ENCODE assay signal across 38 cellular contexts in the genomic region with DNA sequence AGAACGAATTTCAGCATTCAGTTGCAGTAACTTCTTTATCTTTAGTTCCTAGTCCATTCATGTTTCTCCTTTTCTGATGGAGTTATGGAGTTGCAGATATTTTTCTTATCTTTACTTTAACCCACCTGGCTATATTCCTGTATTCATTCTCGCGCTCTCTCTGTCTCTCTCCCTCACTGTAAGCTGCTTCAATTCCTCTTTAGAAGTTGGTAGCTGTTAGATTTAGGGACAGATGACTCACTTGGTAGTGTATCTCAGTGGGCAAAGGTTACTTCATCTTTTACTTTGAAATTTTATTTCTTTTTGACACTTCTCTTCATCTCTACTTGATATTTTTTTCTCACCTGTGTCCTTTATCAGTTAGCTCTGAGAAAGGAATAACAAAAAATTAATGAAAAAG. TPM values are rescaled to one million over a fixed set of nuclear protein-coding genes. Genes with fewer than 3 reads are reported as not detected.
"Had no signal": no experiment of that assay in that cellular context is flagged by ENCODE, and none has a peak within 500 bp of the region (broad histone marks: within the 10 kb centered on the region; RNA-seq: fewer than 3 reads in every experiment).

No MANE protein-coding gene starts in this region.

- H3K4me3 ChIP-seq: adrenal gland, ascending aorta, body of pancreas, cardiac muscle cell had no signal

- H3K4me1 ChIP-seq: adrenal gland, ascending aorta, body of pancreas had no signal

- H3K9me3 ChIP-seq: adrenal gland, ascending aorta, body of pancreas had no signal

- FAIRE-seq: bronchial epithelial cell had no signal

- H3K27ac ChIP-seq: adrenal gland, ascending aorta, body of pancreas, brain microvascular endothelial cell, cardiac muscle cell had no signal

- DNase-seq: activated effector memory CD4-positive, alpha-beta T cell treated with anti-CD3 and anti-CD28 coated beads, Interleukin-2, amount 50 U/mL, for 16 hours; activated effector memory CD4-positive, alpha-beta T cell treated with Interleukin-2 at 50 U/mL for 16 hours; activated gamma-delta T cell; activated gamma-delta T cell treated with Interleukin-2 at 50 U/mL for 16 hours; activated naive CD4-positive, alpha-beta T cell; activated naive CD4-positive, alpha-beta T cell treated with anti-CD3 and anti-CD28 coated beads for 36 hours; activated naive CD4-positive, alpha-beta T cell treated with anti-CD3 and anti-CD28 coated beads, Interleukin-2, amount 10 ng/mL, durations not matched to agents 7 days and 5 days; activated naive CD4-positive, alpha-beta T cell treated with anti-CD3 and anti-CD28 coated beads, Interleukin-2, amount 50 U/mL, for 16 hours; activated naive CD4-positive, alpha-beta T cell treated with Interleukin-2 at 50 U/mL for 16 hours; activated naive CD8-positive, alpha-beta T cell treated with anti-CD3 and anti-CD28 coated beads for 36 hours; activated naive CD8-positive, alpha-beta T cell treated with anti-CD3 and anti-CD28 coated beads, Interleukin-2, amount 10 ng/mL, durations not matched to agents 7 days and 5 days; activated naive CD8-positive, alpha-beta T cell treated with anti-CD3 and anti-CD28 coated beads, Interleukin-2, amount 50 U/mL, for 24 hours; activated T-cell treated with anti-CD3 and anti-CD28 coated beads, Interleukin-2, amount 50 U/mL, for 1 hour; activated T-cell treated with anti-CD3 and anti-CD28 coated beads, Interleukin-2, amount 50 U/mL, for 24 hours; activated T-cell treated with anti-CD3 and anti-CD28 coated beads, Interleukin-2, amount 50 U/mL, for 4 hours; activated T-cell treated with anti-CD3 and anti-CD28 coated beads, Interleukin-2, amount 50 U/mL, for 48 hours; activated T-cell treated with anti-CD3 and anti-CD28 coated beads, Interleukin-2, amount 50 U/mL, for 72 hours; adrenal gland; amniotic stem cell; amygdala; anterior cingulate cortex; aorta; brain microvascular endothelial cell; caudate nucleus; central memory CD4-positive, alpha-beta T cell; cerebellar nuclear complex had no signal

- ATAC-seq: activated naive CD4-positive, alpha-beta T cell treated with anti-CD3 and anti-CD28 coated beads, Interleukin-2, amount 50 U/mL, for 72 hours; activated naive CD8-positive, alpha-beta T cell treated with anti-CD3 and anti-CD28 coated beads, Interleukin-2, amount 50 U/mL, for 24 hours; activated T-cell treated with anti-CD3 and anti-CD28 coated beads, Interleukin-2, amount 50 U/mL, for 4 hours; activated T-cell treated with anti-CD3 and anti-CD28 coated beads, Interleukin-2, amount 50 U/mL, for 72 hours; activated T-helper 17 cell treated with anti-CD3 and anti-CD28 coated beads, Interleukin-2, amount 50 U/mL, for 72 hours had no signal

- H3K27me3 ChIP-seq: adrenal gland, ascending aorta, body of pancreas, brain microvascular endothelial cell, cardiac muscle cell had no signal

- H3K36me3 ChIP-seq: adrenal gland, ascending aorta, brain microvascular endothelial cell, cardiac muscle cell had no signal

RNA-seq across cellular contexts. Expression of gene BRS3, which starts 49.6 kb away (rescaled TPM):
- total RNA-seq: activated naive CD4-positive, alpha-beta T cell treated with anti-CD3 and anti-CD28 coated beads for 36 hours; activated naive CD4-positive, alpha-beta T cell treated with anti-CD3 and anti-CD28 coated beads, Interleukin-2, amount 50 U/mL, for 72 hours; activated naive CD8-positive, alpha-beta T cell treated with anti-CD3 and anti-CD28 coated beads for 36 hours; activated naive CD8-positive, alpha-beta T cell treated with anti-CD3 and anti-CD28 coated beads, Interleukin-2, amount 10 ng/mL, durations not matched to agents 7 days and 5 days; activated T-cell treated with anti-CD3 and anti-CD28 coated beads, Interleukin-2, amount 50 U/mL, for 4 hours; activated T-cell treated with anti-CD3 and anti-CD28 coated beads, Interleukin-2, amount 50 U/mL, for 72 hours; activated T-helper 1 cell treated with anti-CD3 and anti-CD28 coated beads, Interleukin-12 subunit alpha, Interleukin-12 subunit beta, Interleukin-2, Interleukin-4 antibody, amounts not matched to agents 30 ng/mL and 10 ng/mL and 1 ng/mL, durations not matched to agents 14 hours and 24 hours and 36 hours; activated T-helper 17 cell treated with anti-CD3 and anti-CD28 coated beads, Interleukin-2, amount 50 U/mL, for 72 hours; activated T-helper 2 cell treated with anti-CD3 and anti-CD28 coated beads, Interferon-gamma antibody, Interleukin-2, Interleukin-4, amounts not matched to agents 10 μg/mL and 5 μg/mL and 100 μg/mL, durations not matched to agents 14 hours and 24 hours and 36 hours; adrenal gland; aorta; ascending aorta; astrocyte; body of pancreas; bronchial epithelial cell; cardiac muscle cell; cardiac septum; cerebellum; chondrocyte had no signal
- polyA plus RNA-seq: adrenal gland, aorta had no signal
